ENCODE assay signal across 2 cellular contexts in the genomic region with DNA sequence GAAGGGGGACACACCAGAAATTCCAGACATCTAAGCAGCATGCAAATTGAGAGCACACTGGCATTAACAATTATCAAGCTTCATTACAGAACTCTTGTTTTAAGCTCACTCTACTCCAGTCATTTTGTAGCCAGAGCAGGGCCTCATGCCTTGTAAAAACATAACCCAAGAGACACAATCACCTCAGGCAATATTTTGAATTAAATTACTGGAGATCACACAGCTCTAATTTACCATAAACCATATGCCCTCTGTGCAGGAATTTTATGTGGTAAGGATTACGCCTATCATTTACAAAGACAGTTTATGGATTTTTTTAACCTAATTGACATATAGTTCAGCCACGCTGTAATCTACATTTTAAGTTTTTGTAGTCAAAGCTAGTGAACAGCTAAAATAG.
TF ChIP-seq lines count a peak whose summit lies in the region.

No MANE protein-coding gene starts in this region.

TF ChIP-seq in IMR-90, 13 proteins besides CTCF, POLR2A, EP300 and RAD21:
- no peak for TF ChIP-seq USF2 (IDR thresholded peaks at IDR 0.05; ENCODE audit: low read depth, low read length)
- TF ChIP-seq FOS (IDR thresholded peaks at IDR 0.05; ENCODE audit: low read depth, low read length), result no peak
- TF ChIP-seq MAFK (IDR thresholded peaks at IDR 0.05; ENCODE audit: low read depth, low read length), result no peak
- TF ChIP-seq CEBPB (IDR thresholded peaks at IDR 0.05; ENCODE audit: low read depth, low read length), result no peak
- no peak for TF ChIP-seq MXI1 (IDR thresholded peaks at IDR 0.05; ENCODE audit: borderline replicate concordance, low read depth, low read length)
- no peak for TF ChIP-seq NFE2L2 (IDR thresholded peaks at IDR 0.05; ENCODE audit: low read depth, low read length)
- TF ChIP-seq RCOR1 (IDR thresholded peaks at IDR 0.05; ENCODE audit: insufficient replicate concordance, low read length), result no peak
- TF ChIP-seq BHLHE40 (IDR thresholded peaks at IDR 0.05; ENCODE audit: low read depth, low read length), result no peak
- no peak for TF ChIP-seq MAZ (IDR thresholded peaks at IDR 0.05; ENCODE audit: borderline replicate concordance, low read depth, low read length)
- no peak for TF ChIP-seq CHD1 (IDR thresholded peaks at IDR 0.05; ENCODE audit: low read depth, low read length)
- TF ChIP-seq ELK1 (IDR thresholded peaks at IDR 0.05; ENCODE audit: borderline replicate concordance, low read depth, low read length), result no peak
- no peak for TF ChIP-seq RFX5 (IDR thresholded peaks at IDR 0.05; ENCODE audit: low read depth, low read length)
- no peak for TF ChIP-seq SMC3 (IDR thresholded peaks at IDR 0.05; ENCODE audit: low read depth, low read length)

TF ChIP-seq in SK-N-SH, 30 proteins besides CTCF, POLR2A, EP300 and RAD21:
- TF ChIP-seq CHD2 (IDR thresholded peaks at IDR 0.05; ENCODE audit: low read length, partially characterized antibody) (peak; percentile 25), EZH2phosphoT487 (IDR thresholded peaks at IDR 0.05; ENCODE audit: borderline replicate concordance, low read depth) (no peak), USF2 (IDR thresholded peaks at IDR 0.05; ENCODE audit: borderline replicate concordance, low read depth, low read length) (no peak), SMC3 (IDR thresholded peaks at IDR 0.05; ENCODE audit: low read depth, low read length) (no peak), MAX (IDR thresholded peaks at IDR 0.05; ENCODE audit: low read depth) (no peak), IRF3 (IDR thresholded peaks at IDR 0.05; ENCODE audit: low read depth, low read length) (no peak), TCF12 (IDR thresholded peaks at IDR 0.05) (no peak), TAF1 (IDR thresholded peaks at IDR 0.05; ENCODE audit: borderline replicate concordance, low read depth, low read length) (no peak), RCOR1 (IDR thresholded peaks at IDR 0.05; ENCODE audit: low read length) (peak; percentile 93), RXRA (IDR thresholded peaks at IDR 0.05; ENCODE audit: borderline replicate concordance, low read depth) (no peak)
TF ChIP-seq in SK-N-SH: peak in this region for 2.
